In the genomic region with DNA sequence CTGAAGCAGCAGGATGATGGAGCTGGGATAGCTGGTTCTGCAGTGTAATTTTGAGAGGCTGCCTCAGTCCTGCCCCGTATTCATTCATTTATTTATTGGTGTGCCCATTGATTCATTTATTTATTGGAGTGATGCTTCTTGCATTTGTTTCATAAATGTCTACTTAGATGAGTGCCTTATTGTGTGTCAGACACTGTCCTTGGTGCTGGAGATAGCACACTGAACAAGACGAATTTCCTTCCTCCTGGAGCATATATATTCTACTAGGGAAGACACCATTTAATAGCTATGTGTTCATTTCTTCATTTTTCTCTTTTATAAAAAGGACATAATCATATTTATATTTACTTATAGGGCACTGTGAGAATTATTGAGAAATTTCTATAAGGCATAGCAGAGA, we compare ENCODE assay signal across 1 cellular context.
TF ChIP-seq lines count a peak whose summit lies in the region.

No MANE protein-coding gene starts in this region.

TF ChIP-seq in Ishikawa, 13 proteins besides CTCF, POLR2A, EP300 and RAD21 (continued from another document):
- peak; percentile 89 for TF ChIP-seq REST (IDR thresholded peaks at IDR 0.05; ENCODE audit: low read depth)
- no peak for TF ChIP-seq TEAD4 (IDR thresholded peaks at IDR 0.05)
